Comparison of ENCODE assay signal across 1 cellular context in genomic region chr4:107742791-107743190, GRCh38.
TF ChIP-seq lines count a peak whose summit lies in the region.

No MANE protein-coding gene starts in this region.

TF ChIP-seq in IMR-90, 13 proteins besides CTCF, POLR2A, EP300 and RAD21 (continued from another document):
- no peak for TF ChIP-seq ELK1 (IDR thresholded peaks at IDR 0.05; ENCODE audit: borderline replicate concordance, low read depth, low read length)
- no peak for TF ChIP-seq USF2 (IDR thresholded peaks at IDR 0.05; ENCODE audit: low read depth, low read length)
- no peak for TF ChIP-seq RCOR1 (IDR thresholded peaks at IDR 0.05; ENCODE audit: insufficient replicate concordance, low read length)
- TF ChIP-seq CEBPB (IDR thresholded peaks at IDR 0.05; ENCODE audit: low read depth, low read length) = no peak
- no peak for TF ChIP-seq MAFK (IDR thresholded peaks at IDR 0.05; ENCODE audit: low read depth, low read length)
- TF ChIP-seq BHLHE40 (IDR thresholded peaks at IDR 0.05; ENCODE audit: low read depth, low read length) = no peak
- no peak for TF ChIP-seq MAZ (IDR thresholded peaks at IDR 0.05; ENCODE audit: borderline replicate concordance, low read depth, low read length)
- TF ChIP-seq MXI1 (IDR thresholded peaks at IDR 0.05; ENCODE audit: borderline replicate concordance, low read depth, low read length) = no peak
- TF ChIP-seq NFE2L2 (IDR thresholded peaks at IDR 0.05; ENCODE audit: low read depth, low read length) = no peak
